Comparison of ENCODE assay signal across 1 cellular context in the genomic region with DNA sequence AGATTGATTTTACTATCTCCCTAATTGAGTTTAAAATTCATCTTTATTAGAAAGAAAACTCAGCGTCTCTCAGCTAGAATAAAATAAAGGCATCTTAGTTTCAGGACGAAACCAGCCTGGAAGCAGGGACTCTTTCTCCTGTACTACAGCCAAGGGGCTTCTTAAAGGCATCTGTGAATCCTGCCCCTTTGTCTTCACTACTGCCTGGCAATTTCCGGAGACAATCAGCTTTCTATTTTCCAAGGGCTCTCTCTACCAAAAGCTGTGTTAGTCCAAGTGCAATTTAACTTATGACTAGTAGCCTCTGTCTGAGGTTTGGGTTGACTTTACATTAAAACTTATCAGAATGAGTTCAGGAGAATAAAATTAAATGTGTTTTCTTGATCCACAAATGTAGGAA.
TF ChIP-seq lines count a peak whose summit lies in the region.

No MANE protein-coding gene starts in this region.

TF ChIP-seq in GM23338, 12 proteins besides CTCF, POLR2A, EP300 and RAD21 (continued from another document):
- TF ChIP-seq ZNF462 (CRISPR knock-in tag; IDR thresholded peaks at IDR 0.05): no peak
- TF ChIP-seq POLR2AphosphoS5 (IDR thresholded peaks at IDR 0.05; ENCODE audit: low read depth): no peak
- TF ChIP-seq ZNF114 (CRISPR knock-in tag; IDR thresholded peaks at IDR 0.05): no peak
- TF ChIP-seq STAT1 (IDR thresholded peaks at IDR 0.05; ENCODE audit: unreplicated experiment): no peak
